Comparison of ENCODE assay signal across 26 cellular contexts in the genomic region with DNA sequence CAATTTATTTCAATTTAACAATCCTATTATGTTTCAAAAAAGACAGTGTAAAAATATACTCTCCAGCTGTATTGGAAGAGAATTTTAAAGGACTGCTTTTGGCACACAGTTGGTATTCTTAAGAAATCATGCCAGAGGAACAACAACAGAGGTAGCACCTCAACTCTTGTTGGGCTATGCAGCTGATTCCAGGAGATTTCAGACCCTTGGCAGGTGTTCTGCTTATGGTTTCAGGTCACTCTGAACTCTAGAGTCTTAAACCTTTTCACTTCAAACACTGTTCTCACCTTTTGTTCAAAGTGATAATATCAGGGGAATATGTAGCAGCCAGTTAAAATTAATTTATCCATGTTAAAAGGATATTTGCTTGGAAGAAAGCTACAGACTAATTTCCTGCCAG.
"Had no signal": no experiment of that assay in that cellular context is flagged by ENCODE, and none has a peak within 500 bp of the region (broad histone marks: within the 10 kb centered on the region; RNA-seq: fewer than 3 reads in every experiment).

No MANE protein-coding gene starts in this region.

- H3K36me3 Mint-ChIP-seq: neural progenitor cell; stimulated activated effector memory CD8-positive, alpha-beta T cell treated with anti-CD3 and anti-CD28 coated beads, Interleukin-12 subunit alpha, Interleukin-12 subunit beta, amount 100 ng/mL, for 72 hours; type B pancreatic cell had no signal

- H3K4me1 Mint-ChIP-seq: naive thymus-derived CD8-positive, alpha-beta T cell; nephron progenitor cell; stimulated activated effector memory CD8-positive, alpha-beta T cell treated with anti-CD3 and anti-CD28 coated beads, Interleukin-12 subunit alpha, Interleukin-12 subunit beta, amount 100 ng/mL, for 72 hours had no signal

- H3K4me2 ChIP-seq: neural progenitor cell had no signal

- H3K27me3 ChIP-seq: left lung, neural progenitor cell, ovary, spleen, suprapubic skin, tibial nerve, uterus had no signal

- FAIRE-seq: kidney, small intestine had no signal

- H3K27ac ChIP-seq: lower lobe of right lung, neural progenitor cell, ovary, suprapubic skin, thoracic aorta, tibial nerve, uterus had no signal

- DNase-seq: hippocampal formation; kidney; left colon; left lung; lower lobe of right lung; mammary epithelial cell; mesenchymal stem cell; naive thymus-derived CD8-positive, alpha-beta T cell; nephron progenitor cell; ovary; retina; right cardiac atrium; spleen; stimulated activated CD4-positive, alpha-beta T cell treated with anti-CD3 and anti-CD28 coated beads, Interleukin-4, amount 100 ng/mL, for 24 hours; stimulated activated naive CD4-positive, alpha-beta T cell; uterus had no signal

- H3K4me3 Mint-ChIP-seq: naive thymus-derived CD8-positive, alpha-beta T cell; nephron progenitor cell; neural progenitor cell; stimulated activated effector memory CD8-positive, alpha-beta T cell treated with anti-CD3 and anti-CD28 coated beads, Interleukin-12 subunit alpha, Interleukin-12 subunit beta, amount 100 ng/mL, for 72 hours; stimulated activated naive CD8-positive, alpha-beta T cell treated with anti-CD3 and anti-CD28 coated beads, Interleukin-15, Interleukin-2, amounts not matched to agents 100 ng/mL and 50 ng/mL, for 24 hours; type B pancreatic cell had no signal

- H3K36me3 ChIP-seq: left lung, lower lobe of right lung, neural progenitor cell, ovary, spleen, suprapubic skin, thoracic aorta, tibial nerve, uterus had no signal

- H3K4me1 ChIP-seq: suprapubic skin, tibial nerve, uterus had no signal

- H3K27me3 Mint-ChIP-seq: naive thymus-derived CD8-positive, alpha-beta T cell; progenitor cell of endocrine pancreas; stimulated activated naive CD8-positive, alpha-beta T cell treated with anti-CD3 and anti-CD28 coated beads, Interleukin-15, Interleukin-2, amounts not matched to agents 100 ng/mL and 50 ng/mL, for 24 hours had no signal

- H3K9me3 ChIP-seq: lower lobe of right lung, ovary, suprapubic skin, thoracic aorta, uterus had no signal

- H3K27ac Mint-ChIP-seq: naive thymus-derived CD8-positive, alpha-beta T cell; nephron progenitor cell; neural progenitor cell; progenitor cell of endocrine pancreas; stimulated activated effector memory CD8-positive, alpha-beta T cell treated with anti-CD3 and anti-CD28 coated beads, Interleukin-12 subunit alpha, Interleukin-12 subunit beta, amount 100 ng/mL, for 72 hours; stimulated activated naive CD8-positive, alpha-beta T cell treated with anti-CD3 and anti-CD28 coated beads, Interleukin-15, Interleukin-2, amounts not matched to agents 100 ng/mL and 50 ng/mL, for 24 hours; type B pancreatic cell had no signal

- ATAC-seq: left colon; left lung; lower lobe of right lung; naive thymus-derived CD8-positive, alpha-beta T cell; right cardiac atrium; sciatic nerve; stimulated activated effector memory CD8-positive, alpha-beta T cell treated with anti-CD3 and anti-CD28 coated beads, Interleukin-12 subunit alpha, Interleukin-12 subunit beta, amount 100 ng/mL, for 72 hours had no signal

- H3K4me3 ChIP-seq: left lung, lower lobe of right lung, neural progenitor cell, ovary, spleen, suprapubic skin, thoracic aorta, tibial nerve, uterus had no signal
